23 cellular contexts compared by ENCODE assay signal in the genomic region with DNA sequence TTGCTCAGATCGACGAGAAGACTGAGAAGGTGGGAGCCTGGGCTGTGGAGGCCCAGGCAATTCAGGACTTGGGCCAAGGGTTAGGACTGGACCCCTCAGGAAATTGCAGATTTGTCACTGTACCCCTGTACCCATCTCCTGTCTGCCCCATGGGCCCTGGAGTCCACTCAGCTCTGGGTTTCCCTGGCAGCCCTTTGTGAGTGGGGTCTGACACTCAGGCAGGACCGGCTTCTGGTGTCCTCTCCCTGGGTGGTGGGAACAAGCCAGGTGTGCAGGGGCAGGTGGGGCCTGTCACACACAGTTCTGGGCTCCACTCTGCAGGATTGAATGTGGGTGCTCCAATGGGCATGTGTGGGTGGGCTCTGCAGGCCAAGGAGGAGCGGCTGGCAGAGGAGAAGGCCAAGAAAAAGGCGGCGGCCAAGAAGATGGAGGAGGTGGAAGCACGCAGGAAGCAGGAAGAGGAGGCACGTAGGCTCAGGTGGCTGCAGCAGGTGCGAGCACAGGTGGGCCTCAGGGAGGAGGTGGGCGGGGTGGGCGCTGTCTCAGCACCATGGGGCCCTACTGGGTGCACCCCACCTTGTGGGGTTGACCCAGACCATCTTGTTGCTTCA. TPM values are rescaled to one million over a fixed set of nuclear protein-coding genes. Genes with fewer than 3 reads are reported as not detected.
DNase-seq lines count a peak whose midpoint lies in the region; ATAC-seq and TF ChIP-seq lines count a peak whose summit lies in the region.
"Had no signal": no experiment of that assay in that cellular context is flagged by ENCODE, and none has a peak within 500 bp of the region (broad histone marks: within the 10 kb centered on the region; RNA-seq: fewer than 3 reads in every experiment).

No MANE protein-coding gene starts in this region.

- in situ Hi-C loops in HAP-1 (cut with MboI; ENCODE audit: low sequenced_read_pairs): no loop called here

- H3K4me3 Mint-ChIP-seq in type B pancreatic cell: no peak overlapping the region
- no peak overlapping the region for H3K4me3 Mint-ChIP-seq in activated CD8-positive, alpha-beta T cell treated with anti-CD3 and anti-CD28 coated beads, Interleukin-2, amount 10 ng/mL, durations not matched to agents 7 days and 5 days
- H3K4me3 Mint-ChIP-seq: stimulated activated naive B cell treated with anti-CD40 and anti-IgM and Interleukin-4, amounts not matched to agents 10 μg/mL and 1 μg/mL and 100 μg/mL, for 72 hours had no signal

- H3K27me3 Mint-ChIP-seq in type B pancreatic cell: no peaks in the 10 kb centered on the region
- no peaks in the 10 kb centered on the region for H3K27me3 Mint-ChIP-seq in activated CD8-positive, alpha-beta T cell treated with anti-CD3 and anti-CD28 coated beads, Interleukin-2, amount 10 ng/mL, durations not matched to agents 7 days and 5 days (ENCODE audit: low read depth)
- H3K27me3 Mint-ChIP-seq: stimulated activated naive B cell treated with anti-CD40 and anti-IgM and Interleukin-4, amounts not matched to agents 10 μg/mL and 1 μg/mL and 100 μg/mL, for 72 hours had no signal

- peaks cover 11% of the 10 kb centered on the region for H3K36me3 Mint-ChIP-seq in type B pancreatic cell
- H3K36me3 Mint-ChIP-seq in activated CD8-positive, alpha-beta T cell treated with anti-CD3 and anti-CD28 coated beads, Interleukin-2, amount 10 ng/mL, durations not matched to agents 7 days and 5 days (ENCODE audit: low read depth): peaks cover 82% of the 10 kb centered on the region

- no peak for ATAC-seq in Right ventricle myocardium superior (ENCODE audit: poor library complexity)
- ATAC-seq in left cardiac atrium: no peak
- no peak for ATAC-seq in lower lobe of right lung
- no peak for ATAC-seq in activated CD8-positive, alpha-beta T cell treated with anti-CD3 and anti-CD28 coated beads, Interleukin-2, amount 10 ng/mL, durations not matched to agents 7 days and 5 days
- ATAC-seq: stimulated activated naive B cell treated with anti-CD40 and anti-IgM and Interleukin-4, amounts not matched to agents 10 μg/mL and 1 μg/mL and 100 μg/mL, for 72 hours had no signal

- intact Hi-C loops in Right ventricle myocardium superior (cut with DNase I) (no loop called here), left cardiac atrium (cut with DNase I) (no loop called here), lower lobe of right lung (cut with DNase I) (no loop called here)

- H3K4me3 ChIP-seq in lower lobe of right lung: no peak overlapping the region
- no peak overlapping the region for H3K4me3 ChIP-seq in HAP-1
- H3K4me3 ChIP-seq: thoracic aorta had no signal

- TF ChIP-seq CTCF in lower lobe of right lung (IDR thresholded peaks at IDR 0.05): no peak
- TF ChIP-seq CTCF in type B pancreatic cell (conservative IDR thresholded peaks at IDR 0.05): no peak

- H3K4me1 Mint-ChIP-seq in type B pancreatic cell (ENCODE audit: unreplicated experiment): no peaks in the 10 kb centered on the region
- no peaks in the 10 kb centered on the region for H3K4me1 Mint-ChIP-seq in activated CD8-positive, alpha-beta T cell treated with anti-CD3 and anti-CD28 coated beads, Interleukin-2, amount 10 ng/mL, durations not matched to agents 7 days and 5 days (ENCODE audit: low read depth)
- H3K4me1 Mint-ChIP-seq: stimulated activated naive B cell treated with anti-CD40 and anti-IgM and Interleukin-4, amounts not matched to agents 10 μg/mL and 1 μg/mL and 100 μg/mL, for 72 hours had no signal

- POLR2A ChIA-PET in activated CD8-positive, alpha-beta T cell treated with anti-CD3 and anti-CD28 coated beads, Interleukin-2, amount 10 ng/mL, durations not matched to agents 7 days and 5 days (lab: Charles Lee): no interaction called here

- CTCF ChIA-PET in activated CD8-positive, alpha-beta T cell treated with anti-CD3 and anti-CD28 coated beads, Interleukin-2, amount 10 ng/mL, durations not matched to agents 7 days and 5 days (lab: Charles Lee): no interaction called here

- H3K36me3 ChIP-seq in lower lobe of right lung (peaks cover 92% of the 10 kb centered on the region), HAP-1 (replicated peaks) (peaks cover 99% of the 10 kb centered on the region)

- no peak overlapping the region for H3K27ac ChIP-seq in lower lobe of right lung
- H3K27ac ChIP-seq: C4-2B, thoracic aorta had no signal

- H3K9me3 ChIP-seq in lower lobe of right lung (no peaks in the 10 kb centered on the region), HAP-1 (no peaks in the 10 kb centered on the region)
- H3K9me3 ChIP-seq: thoracic aorta had no signal

- H3K27me3 ChIP-seq in lower lobe of right lung (ENCODE audit: low read depth) (no peaks in the 10 kb centered on the region), HAP-1 (ENCODE audit: low read depth) (no peaks in the 10 kb centered on the region)

- H3K27ac Mint-ChIP-seq in type B pancreatic cell: no peak overlapping the region
- no peak overlapping the region for H3K27ac Mint-ChIP-seq in activated CD8-positive, alpha-beta T cell treated with anti-CD3 and anti-CD28 coated beads, Interleukin-2, amount 10 ng/mL, durations not matched to agents 7 days and 5 days
- H3K27ac Mint-ChIP-seq: stimulated activated naive B cell treated with anti-CD40 and anti-IgM and Interleukin-4, amounts not matched to agents 10 μg/mL and 1 μg/mL and 100 μg/mL, for 72 hours had no signal

- H3K4me1 ChIP-seq in lower lobe of right lung: no peaks in the 10 kb centered on the region
- no peaks in the 10 kb centered on the region for H3K4me1 ChIP-seq in HAP-1

- peak; percentile 28 for DNase-seq in Right ventricle myocardium superior
- DNase-seq in left cardiac atrium: no peak
- peak; percentile 43 for DNase-seq in activated CD8-positive, alpha-beta memory T cell treated with anti-CD3 and anti-CD28 coated beads, Interleukin-2, amount 50 U/mL, for 48 hours
- DNase-seq in lower lobe of right lung: peak; percentile 36
- DNase-seq in type B pancreatic cell (ENCODE audit: extremely low spot score, unreplicated experiment): peak; percentile 64
- no peak for DNase-seq in activated CD8-positive, alpha-beta T cell treated with anti-CD3 and anti-CD28 coated beads, Interleukin-2, amount 10 ng/mL, durations not matched to agents 7 days and 5 days
- DNase-seq in HAP-1 (ENCODE audit: low spot score in 2 of 2): no peak
- DNase-seq: activated naive CD4-positive, alpha-beta T cell; amygdala; dermis blood vessel endothelial cell; Kasumi-1; mesendoderm; nucleus accumbens; retina; stimulated activated CD4-positive, alpha-beta T cell treated with anti-CD3 and anti-CD28 coated beads, Interleukin-2, amount 100 ng/mL, for 48 hours; stimulated activated naive B cell treated with anti-CD40 and anti-IgM and Interleukin-4, amounts not matched to agents 10 μg/mL and 1 μg/mL and 100 μg/mL, for 72 hours had no signal

- H3K9me3 Mint-ChIP-seq in type B pancreatic cell: no peaks in the 10 kb centered on the region
- no peaks in the 10 kb centered on the region for H3K9me3 Mint-ChIP-seq in activated CD8-positive, alpha-beta T cell treated with anti-CD3 and anti-CD28 coated beads, Interleukin-2, amount 10 ng/mL, durations not matched to agents 7 days and 5 days (ENCODE audit: insufficient read depth)
- H3K9me3 Mint-ChIP-seq: stimulated activated naive B cell treated with anti-CD40 and anti-IgM and Interleukin-4, amounts not matched to agents 10 μg/mL and 1 μg/mL and 100 μg/mL, for 72 hours had no signal

RNA-seq across cellular contexts. Expression of a gene that starts 21.6 kb away (rescaled TPM):
- total RNA-seq in Right ventricle myocardium superior: 10.3 TPM
- total RNA-seq in left cardiac atrium: 10 to 100 TPM; 15.4 to 16.7 TPM
- total RNA-seq in lower lobe of right lung: 21.6 TPM
- total RNA-seq in type B pancreatic cell (ENCODE audit: low replicate concordance): 38.8 and 96.7 TPM in 2 replicates
- total RNA-seq in activated CD8-positive, alpha-beta T cell treated with anti-CD3 and anti-CD28 coated beads, Interleukin-2, amount 10 ng/mL, durations not matched to agents 7 days and 5 days: 100 to 1,000 TPM; 195 to 211 TPM

RNA-seq across cellular contexts. Expression of a gene that starts 44.6 kb away (rescaled TPM):
- total RNA-seq in Right ventricle myocardium superior (not detected), left cardiac atrium (not detected), lower lobe of right lung (not detected), type B pancreatic cell (ENCODE audit: low replicate concordance) (not detected in 2 replicates)
- not detected for total RNA-seq in activated CD8-positive, alpha-beta T cell treated with anti-CD3 and anti-CD28 coated beads, Interleukin-2, amount 10 ng/mL, durations not matched to agents 7 days and 5 days
- total RNA-seq: Daoy, dermis blood vessel endothelial cell, endothelial cell of umbilical vein, glomerular endothelial cell, NCI-H460, OCI-LY7, thoracic aorta had no signal

Comparison
In these comparisons a context has a peak if more than half of its experiments do, and no peak if none do; other contexts are left out.
1. DNase-seq: peak in Right ventricle myocardium superior (single experiment), activated CD8-positive, alpha-beta memory T cell treated with anti-CD3 and anti-CD28 coated beads, Interleukin-2, amount 50 U/mL, for 48 hours (single experiment), lower lobe of right lung (single experiment) and type B pancreatic cell (single experiment); none in left cardiac atrium (single experiment), activated CD8-positive, alpha-beta T cell treated with anti-CD3 and anti-CD28 coated beads, Interleukin-2, amount 10 ng/mL, durations not matched to agents 7 days and 5 days (single experiment) and HAP-1 (0 of 2).